Comparison of ENCODE assay signal across 8 cellular contexts in the genomic region with DNA sequence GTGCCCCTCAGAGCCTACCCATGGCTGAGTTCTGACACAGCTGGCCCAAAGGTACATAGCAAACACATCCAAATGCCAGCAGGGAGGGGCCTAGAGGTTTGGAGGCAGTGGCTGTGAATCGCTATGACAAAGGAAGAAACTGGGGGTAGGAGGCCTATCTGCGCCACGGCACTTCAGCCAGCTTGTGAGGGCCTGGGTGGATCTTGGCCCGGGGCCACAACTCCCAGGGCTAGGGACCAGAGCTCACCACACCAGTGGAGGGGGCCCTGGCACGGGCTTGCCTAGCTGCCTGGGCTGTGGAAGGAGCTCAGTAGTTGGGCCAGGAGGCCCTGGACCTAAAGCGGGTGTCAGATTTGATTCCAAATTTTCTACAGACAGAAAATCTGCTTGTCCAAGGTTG. TPM values are rescaled to one million over a fixed set of nuclear protein-coding genes. Genes with fewer than 3 reads are reported as not detected.
DNase-seq lines count a peak whose midpoint lies in the region; TF ChIP-seq lines count a peak whose summit lies in the region.

No MANE protein-coding gene starts in this region.

- TF ChIP-seq POLR2A in breast epithelium (IDR thresholded peaks at IDR 0.05), result no peak

- H3K4me3 ChIP-seq in breast epithelium, result no peak overlapping the region

- H3K36me3 ChIP-seq in breast epithelium, result no peaks in the 10 kb centered on the region

- H3K27ac Mint-ChIP-seq in T-helper 2 cell treated with Interferon-gamma antibody and Interleukin-4, amounts not matched to agents 5 μg/mL and 100 μg/mL, for 36 hours, result peak overlapping the region; percentile 28
- peak overlapping the region; percentile 71 for H3K27ac Mint-ChIP-seq in type B pancreatic cell

- no peaks in the 10 kb centered on the region for H3K27me3 ChIP-seq in breast epithelium

- H3K27ac ChIP-seq in breast epithelium, result peak overlapping the region; percentile 76 to 92

- no peaks in the 10 kb centered on the region for H3K9me3 Mint-ChIP-seq in T-helper 2 cell treated with Interferon-gamma antibody and Interleukin-4, amounts not matched to agents 5 μg/mL and 100 μg/mL, for 36 hours
- no peaks in the 10 kb centered on the region for H3K9me3 Mint-ChIP-seq in type B pancreatic cell

- TF ChIP-seq CTCF in breast epithelium (IDR thresholded peaks at IDR 0.05), result no peak
- TF ChIP-seq CTCF in type B pancreatic cell (conservative IDR thresholded peaks at IDR 0.05), result no peak

- intact Hi-C loops in breast epithelium (cut with DNase I; ENCODE audit: low total_unique reads), result no loop called here

- H3K36me3 Mint-ChIP-seq in T-helper 2 cell treated with Interferon-gamma antibody and Interleukin-4, amounts not matched to agents 5 μg/mL and 100 μg/mL, for 36 hours (ENCODE audit: low read depth), result peaks cover 37% of the 10 kb centered on the region
- H3K36me3 Mint-ChIP-seq in type B pancreatic cell, result peaks cover 6% of the 10 kb centered on the region

- peaks cover 2% of the 10 kb centered on the region for H3K4me1 Mint-ChIP-seq in T-helper 2 cell treated with Interferon-gamma antibody and Interleukin-4, amounts not matched to agents 5 μg/mL and 100 μg/mL, for 36 hours (ENCODE audit: low read depth)
- peaks cover 11% of the 10 kb centered on the region for H3K4me1 Mint-ChIP-seq in type B pancreatic cell (ENCODE audit: unreplicated experiment)

- no peak for DNase-seq in T-helper 2 cell treated with Interferon-gamma antibody and Interleukin-4, amounts not matched to agents 5 μg/mL and 100 μg/mL, for 36 hours (ENCODE audit: low spot score)
- DNase-seq in T-helper 2 cell, result no peak
- DNase-seq in breast epithelium (ENCODE audit: low spot score in 2 of 2), result peak; percentile 54 to 76
- peak; percentile 76 for DNase-seq in medulla oblongata (ENCODE audit: extremely low spot score)
- no peak for DNase-seq in type B pancreatic cell (ENCODE audit: extremely low spot score, unreplicated experiment)
- no peak for DNase-seq in effector CD4-positive, alpha-beta T cell
- no peak for DNase-seq in hepatic stellate cell (ENCODE audit: low spot score)
- DNase-seq in activated effector memory CD4-positive, alpha-beta T cell treated with Interleukin-2 at 50 U/mL for 16 hours, result no peak

- H3K4me3 Mint-ChIP-seq in T-helper 2 cell treated with Interferon-gamma antibody and Interleukin-4, amounts not matched to agents 5 μg/mL and 100 μg/mL, for 36 hours, result no peak overlapping the region
- H3K4me3 Mint-ChIP-seq in type B pancreatic cell, result no peak overlapping the region

- H3K9me3 ChIP-seq in breast epithelium, result no peaks in the 10 kb centered on the region

- H3K27me3 Mint-ChIP-seq in T-helper 2 cell treated with Interferon-gamma antibody and Interleukin-4, amounts not matched to agents 5 μg/mL and 100 μg/mL, for 36 hours (ENCODE audit: low read depth), result no peaks in the 10 kb centered on the region
- H3K27me3 Mint-ChIP-seq in type B pancreatic cell, result no peaks in the 10 kb centered on the region

- H3K4me1 ChIP-seq in breast epithelium, result peaks cover 2 to 43% of the 10 kb centered on the region in 2 donors

RNA-seq across cellular contexts. Expression of gene NAP1L4, which starts 9.4 kb away (rescaled TPM):
- total RNA-seq in breast epithelium (100 to 1,000 TPM in 1 of 3 donors, 10 to 100 TPM in 2; 87.1 to 167 (median 98.3) TPM), type B pancreatic cell (ENCODE audit: low replicate concordance) (137 and 172 TPM in 2 replicates)

RNA-seq across cellular contexts. Expression of gene CARS1, which starts 55.7 kb away (rescaled TPM):
- 10 to 100 TPM; 30.1 to 42.6 (median 40.7) TPM for total RNA-seq in breast epithelium
- total RNA-seq in type B pancreatic cell (ENCODE audit: low replicate concordance), result 38.9 and 47.8 TPM in 2 replicates

Comparison
In these comparisons a context has a peak if more than half of its experiments do, and no peak if none do; other contexts are left out.
1. DNase-seq: peak in breast epithelium (2 of 2) and medulla oblongata (single experiment); none in T-helper 2 cell treated with Interferon-gamma antibody and Interleukin-4, amounts not matched to agents 5 μg/mL and 100 μg/mL, for 36 hours (single experiment), T-helper 2 cell (0 of 5), type B pancreatic cell (single experiment), effector CD4-positive, alpha-beta T cell (single experiment), hepatic stellate cell (single experiment) and activated effector memory CD4-positive, alpha-beta T cell treated with Interleukin-2 at 50 U/mL for 16 hours (single experiment).